8 cellular contexts compared by ENCODE assay signal in genomic region chr21:33229776-33230517, GRCh38. TPM values are rescaled to one million over a fixed set of nuclear protein-coding genes. Genes with fewer than 3 reads are reported as not detected.
DNase-seq lines count a peak whose midpoint lies in the region; ATAC-seq and TF ChIP-seq lines count a peak whose summit lies in the region.

Gene IFNAR2 (plus strand): TSS chr21:33229938. CDS start chr21:33241923, 11,985 bp downstream.

- TF ChIP-seq CTCF in DOHH2 (IDR thresholded peaks at IDR 0.05; ENCODE audit: low read depth, low read length, poor library complexity, severe bottlenecking), result no peak
- TF ChIP-seq CTCF in SK-N-SH (IDR thresholded peaks at IDR 0.05), result no peak
- no peak for TF ChIP-seq CTCF in omental fat pad (IDR thresholded peaks at IDR 0.05)
- TF ChIP-seq CTCF in thoracic aorta (IDR thresholded peaks at IDR 0.05), result no peak

- H3K27ac ChIP-seq in DOHH2 (ENCODE audit: low read depth, low read length) (peak within 1 kb of the TSS; percentile 78), KOPT-K1 (ENCODE audit: low read depth, low read length, poor library complexity, severe bottlenecking) (peak within 1 kb of the TSS; percentile 93), SK-N-SH (ENCODE audit: low read depth in 2 of 2, low read length in 1 of 2) (peak within 1 kb of the TSS; percentile 73 to 87), thoracic aorta (peak within 1 kb of the TSS; percentile 96 to 98)

- CTCF ChIA-PET in SK-N-SH (lab: Yijun Ruan, JAX), result interaction anchor here (0.6 to 1.9 kb wide), 5 partner anchors 79 to 629 kb away, joined by 3 to 9 read pairs (median 3); no protein-coding TSS in a partner anchor

- POLR2A ChIA-PET in SK-N-SH (lab: Yijun Ruan, JAX), result interaction anchor here (0.7 kb wide), 1 partner anchor 111 kb away, joined by 4 read pairs; no protein-coding TSS in a partner anchor

- peaks cover 62% of the 10 kb centered on the region for H3K4me1 Mint-ChIP-seq in activated naive CD4-positive, alpha-beta T cell treated with anti-CD3 and anti-CD28 coated beads, Interleukin-2, amount 50 U/mL, for 24 hours

- H3K9me3 ChIP-seq in DOHH2 (ENCODE audit: control insufficient read depth, insufficient read depth, low read length) (no peaks in the 10 kb centered on the region), KOPT-K1 (ENCODE audit: insufficient read depth, low read length, poor library complexity, severe bottlenecking) (no peaks in the 10 kb centered on the region), SK-N-SH (no peaks in the 10 kb centered on the region), thoracic aorta (no peaks in the 10 kb centered on the region)

- 0 out of 2 replicates have a peak, but pooled peaks cover 5% of the 10 kb centered on the region for H3F3A ChIP-seq in DOHH2 (ENCODE audit: control insufficient read depth, insufficient read depth)
- peaks cover 5% of the 10 kb centered on the region for H3F3A ChIP-seq in SK-N-SH (replicated peaks; ENCODE audit: insufficient read depth)

- ATAC-seq in GM21723 (IDR thresholded peaks at IDR 0.05; ENCODE audit: unreplicated experiment) (peak; percentile 68), omental fat pad (ENCODE audit: low FRiP score) (peak; percentile 94), thoracic aorta (ENCODE audit: insufficient number of reproducible peaks, low FRiP score, low read depth) (peak; percentile 75)

- H3K4me1 ChIP-seq in DOHH2 (ENCODE audit: control insufficient read depth, low read length) (peaks cover 60% of the 10 kb centered on the region), SK-N-SH (ENCODE audit: control insufficient read depth in 1 of 2, insufficient read depth in 2 of 2, low read depth in 1 of 2, low read length in 1 of 2) (peaks cover 7 to 22% of the 10 kb centered on the region in 2 experiments; a peak in 3 of 4 replicates), thoracic aorta (ENCODE audit: control insufficient read depth in 1 of 2, low read depth in 2 of 2) (peaks cover 28 to 36% of the 10 kb centered on the region in 2 donors)

- no peak for TF ChIP-seq RAD21 in SK-N-SH (IDR thresholded peaks at IDR 0.05; ENCODE audit: low read length)

- H3K4me2 ChIP-seq in DOHH2 (ENCODE audit: low read length) (peak within 1 kb of the TSS; percentile 84), SK-N-SH (peak within 1 kb of the TSS; percentile 97)

- no peaks in the 10 kb centered on the region for H3K27me3 Mint-ChIP-seq in activated naive CD4-positive, alpha-beta T cell treated with anti-CD3 and anti-CD28 coated beads, Interleukin-2, amount 50 U/mL, for 24 hours

- H3K9ac ChIP-seq in SK-N-SH, result peak within 1 kb of the TSS; percentile 92

- peak within 1 kb of the TSS; percentile 95 for H3K4me3 Mint-ChIP-seq in activated naive CD4-positive, alpha-beta T cell treated with anti-CD3 and anti-CD28 coated beads, Interleukin-2, amount 50 U/mL, for 24 hours

- H3K36me3 ChIP-seq in DOHH2 (ENCODE audit: control insufficient read depth, low read length), result peaks cover 51% of the 10 kb centered on the region
- peaks cover 17% of the 10 kb centered on the region for H3K36me3 ChIP-seq in KOPT-K1 (ENCODE audit: insufficient read depth, low read length)
- no peaks in the 10 kb centered on the region for H3K36me3 ChIP-seq in SK-N-SH (replicated peaks in 1 of 2; ENCODE audit: control insufficient read depth in 1 of 2, insufficient read depth in 2 of 2, low read length in 1 of 2)
- H3K36me3 ChIP-seq in thoracic aorta, result no peaks in the 10 kb centered on the region

- H3K79me2 ChIP-seq in DOHH2 (ENCODE audit: control insufficient read depth, low read length) (peaks cover 58% of the 10 kb centered on the region), SK-N-SH (ENCODE audit: insufficient read depth) (peaks cover 35% of the 10 kb centered on the region)

- H3K9me2 ChIP-seq in DOHH2 (replicated peaks; ENCODE audit: control insufficient read depth, low read length) (no peaks in the 10 kb centered on the region), SK-N-SH (no peaks in the 10 kb centered on the region)

- peak within 1 kb of the TSS; percentile 92 for H2AFZ ChIP-seq in SK-N-SH (ENCODE audit: low read depth)

- H3K27ac Mint-ChIP-seq in activated naive CD4-positive, alpha-beta T cell treated with anti-CD3 and anti-CD28 coated beads, Interleukin-2, amount 50 U/mL, for 24 hours, result peak within 1 kb of the TSS; percentile 95

- H3K4me3 ChIP-seq in DOHH2 (ENCODE audit: low read length) (peak within 1 kb of the TSS; percentile 85), SK-N-SH (ENCODE audit: low read depth in 2 of 2, low read length in 1 of 2) (peak within 1 kb of the TSS; percentile 89 to 97), thoracic aorta (peak within 1 kb of the TSS; percentile 99)

- H3K9me3 Mint-ChIP-seq in activated naive CD4-positive, alpha-beta T cell treated with anti-CD3 and anti-CD28 coated beads, Interleukin-2, amount 50 U/mL, for 24 hours, result no peaks in the 10 kb centered on the region

- H3K36me3 Mint-ChIP-seq in activated naive CD4-positive, alpha-beta T cell treated with anti-CD3 and anti-CD28 coated beads, Interleukin-2, amount 50 U/mL, for 24 hours, result peaks cover 14% of the 10 kb centered on the region

- TF ChIP-seq EP300 in SK-N-SH (IDR thresholded peaks at IDR 0.05; ENCODE audit: borderline replicate concordance in 1 of 2, low read depth in 1 of 2, low read length in 1 of 2), result no peak

- DNase-seq in SK-N-SH (peak; percentile 97), glomerular visceral epithelial cell (ENCODE audit: extremely low spot score) (peak; percentile 78), omental fat pad (ENCODE audit: low spot score) (peak; percentile 37), thoracic aorta (ENCODE audit: low spot score) (peak; percentile 23)

- H4K20me1 ChIP-seq in DOHH2 (ENCODE audit: control insufficient read depth, insufficient read depth, low read depth, low read length) (no peaks in the 10 kb centered on the region; the same call in 1 of the 2 replicates), SK-N-SH (ENCODE audit: insufficient read depth) (no peaks in the 10 kb centered on the region)

- no peaks in the 10 kb centered on the region for H3K27me3 ChIP-seq in DOHH2 (ENCODE audit: control insufficient read depth, low read length)
- H3K27me3 ChIP-seq in SK-N-SH (ENCODE audit: insufficient read depth), result peaks cover 4% of the 10 kb centered on the region; the same call in 1 of the 2 replicates
- H3K27me3 ChIP-seq in thoracic aorta (replicated peaks; ENCODE audit: insufficient read depth), result no peaks in the 10 kb centered on the region

- WGBS in SK-N-SH (ENCODE audit: low lambda C conversion rate), result under 1% methylated on average over 24 of the region's 95 CpGs

TF ChIP-seq in SK-N-SH, 30 proteins besides CTCF, POLR2A, EP300 and RAD21:
- TF ChIP-seq ELF1 (IDR thresholded peaks at IDR 0.05), result 0 out of 2 replicates have a peak, but pooled peaks have one; percentile 10
- TF ChIP-seq FOXJ3 (CRISPR knock-in tag; IDR thresholded peaks at IDR 0.05), result no peak
- TF ChIP-seq POLR2AphosphoS5 (IDR thresholded peaks at IDR 0.05; ENCODE audit: low read depth, low read length), result peak; percentile 61
- TF ChIP-seq USF1 (IDR thresholded peaks at IDR 0.05; ENCODE audit: borderline replicate concordance, low read depth), result 0 out of 2 replicates have a peak, but pooled peaks have one; percentile 12
- TF ChIP-seq, protein P1, sequence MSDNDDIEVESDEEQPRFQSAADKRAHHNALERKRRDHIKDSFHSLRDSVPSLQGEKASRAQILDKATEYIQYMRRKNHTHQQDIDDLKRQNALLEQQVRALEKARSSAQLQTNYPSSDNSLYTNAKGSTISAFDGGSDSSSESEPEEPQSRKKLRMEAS (IDR thresholded peaks at IDR 0.05; ENCODE audit: low read depth), result 0 out of 2 replicates have a peak, but pooled peaks have one; percentile 5

RNA-seq across cellular contexts. Expression of gene IFNAR2, which starts in this region (rescaled TPM):
- polyA plus RNA-seq in SK-N-SH (2012; rRNA removed), result 10.4 and 16.8 TPM in 2 replicates
- 18.2 and 19.3 TPM in 2 replicates for polyA plus RNA-seq in SK-N-SH (2012; cell fraction: cytosol; rRNA removed)
- polyA plus RNA-seq in SK-N-SH (2012; cell fraction: nucleus; rRNA removed), result 5.3 and 9.4 TPM in 2 replicates
- total RNA-seq in omental fat pad (10 to 100 TPM; 13.5 to 32.9 (median 26.2) TPM), thoracic aorta (10 to 100 TPM; 15.2 to 36.1 TPM)

Comparison
In these comparisons a context has a peak if more than half of its experiments do, and no peak if none do; other contexts are left out.
1. Peak in every context shown above with its lines: DNase-seq, ATAC-seq, H3K4me3 ChIP-seq and H3K27ac ChIP-seq.
2. DNase-seq: peak in every context shown above with its lines; median percentile 97 in SK-N-SH; 78 in glomerular visceral epithelial cell; 37 in omental fat pad; 23 in thoracic aorta.